ENCODE assay signal across 1 cellular context in the genomic region with DNA sequence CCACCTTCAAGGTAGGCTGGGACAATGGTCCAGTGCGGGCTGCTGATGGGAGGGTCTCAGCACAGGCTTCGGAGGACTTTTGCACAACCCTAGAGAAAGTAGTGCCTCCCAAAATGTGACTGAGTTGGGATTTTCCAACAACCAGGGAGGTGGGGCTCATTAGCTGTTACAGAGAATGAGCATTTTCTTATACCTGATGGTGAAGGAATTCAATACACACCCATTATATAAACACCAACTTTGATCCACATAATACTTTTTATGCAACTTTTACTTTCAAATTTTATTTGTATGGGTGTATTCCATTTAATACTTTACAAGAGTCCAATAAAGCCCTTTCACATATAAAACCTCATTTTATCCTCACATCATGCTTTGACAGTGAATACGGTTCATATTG.
TF ChIP-seq lines count a peak whose summit lies in the region.

No MANE protein-coding gene starts in this region.

TF ChIP-seq in GM23338, 12 proteins besides CTCF, POLR2A, EP300 and RAD21 (continued from another document):
- TF ChIP-seq, protein P1, sequence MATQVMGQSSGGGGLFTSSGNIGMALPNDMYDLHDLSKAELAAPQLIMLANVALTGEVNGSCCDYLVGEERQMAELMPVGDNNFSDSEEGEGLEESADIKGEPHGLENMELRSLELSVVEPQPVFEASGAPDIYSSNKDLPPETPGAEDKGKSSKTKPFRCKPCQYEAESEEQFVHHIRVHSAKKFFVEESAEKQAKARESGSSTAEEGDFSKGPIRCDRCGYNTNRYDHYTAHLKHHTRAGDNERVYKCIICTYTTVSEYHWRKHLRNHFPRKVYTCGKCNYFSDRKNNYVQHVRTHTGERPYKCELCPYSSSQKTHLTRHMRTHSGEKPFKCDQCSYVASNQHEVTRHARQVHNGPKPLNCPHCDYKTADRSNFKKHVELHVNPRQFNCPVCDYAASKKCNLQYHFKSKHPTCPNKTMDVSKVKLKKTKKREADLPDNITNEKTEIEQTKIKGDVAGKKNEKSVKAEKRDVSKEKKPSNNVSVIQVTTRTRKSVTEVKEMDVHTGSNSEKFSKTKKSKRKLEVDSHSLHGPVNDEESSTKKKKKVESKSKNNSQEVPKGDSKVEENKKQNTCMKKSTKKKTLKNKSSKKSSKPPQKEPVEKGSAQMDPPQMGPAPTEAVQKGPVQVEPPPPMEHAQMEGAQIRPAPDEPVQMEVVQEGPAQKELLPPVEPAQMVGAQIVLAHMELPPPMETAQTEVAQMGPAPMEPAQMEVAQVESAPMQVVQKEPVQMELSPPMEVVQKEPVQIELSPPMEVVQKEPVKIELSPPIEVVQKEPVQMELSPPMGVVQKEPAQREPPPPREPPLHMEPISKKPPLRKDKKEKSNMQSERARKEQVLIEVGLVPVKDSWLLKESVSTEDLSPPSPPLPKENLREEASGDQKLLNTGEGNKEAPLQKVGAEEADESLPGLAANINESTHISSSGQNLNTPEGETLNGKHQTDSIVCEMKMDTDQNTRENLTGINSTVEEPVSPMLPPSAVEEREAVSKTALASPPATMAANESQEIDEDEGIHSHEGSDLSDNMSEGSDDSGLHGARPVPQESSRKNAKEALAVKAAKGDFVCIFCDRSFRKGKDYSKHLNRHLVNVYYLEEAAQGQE (IDR thresholded peaks at IDR 0.05; ENCODE audit: unreplicated experiment): no peak
- TF ChIP-seq POLR2AphosphoS5 (IDR thresholded peaks at IDR 0.05; ENCODE audit: low read depth): no peak
- TF ChIP-seq NANOG (IDR thresholded peaks at IDR 0.05; ENCODE audit: borderline replicate concordance): no peak
- TF ChIP-seq STAT1 (IDR thresholded peaks at IDR 0.05; ENCODE audit: unreplicated experiment): no peak
- no peak for TF ChIP-seq ZNF331 (CRISPR knock-in tag; IDR thresholded peaks at IDR 0.05; ENCODE audit: low read depth)
- no peak for TF ChIP-seq EZH2phosphoT487 (IDR thresholded peaks at IDR 0.05; ENCODE audit: unreplicated experiment)
- TF ChIP-seq, protein P2, sequence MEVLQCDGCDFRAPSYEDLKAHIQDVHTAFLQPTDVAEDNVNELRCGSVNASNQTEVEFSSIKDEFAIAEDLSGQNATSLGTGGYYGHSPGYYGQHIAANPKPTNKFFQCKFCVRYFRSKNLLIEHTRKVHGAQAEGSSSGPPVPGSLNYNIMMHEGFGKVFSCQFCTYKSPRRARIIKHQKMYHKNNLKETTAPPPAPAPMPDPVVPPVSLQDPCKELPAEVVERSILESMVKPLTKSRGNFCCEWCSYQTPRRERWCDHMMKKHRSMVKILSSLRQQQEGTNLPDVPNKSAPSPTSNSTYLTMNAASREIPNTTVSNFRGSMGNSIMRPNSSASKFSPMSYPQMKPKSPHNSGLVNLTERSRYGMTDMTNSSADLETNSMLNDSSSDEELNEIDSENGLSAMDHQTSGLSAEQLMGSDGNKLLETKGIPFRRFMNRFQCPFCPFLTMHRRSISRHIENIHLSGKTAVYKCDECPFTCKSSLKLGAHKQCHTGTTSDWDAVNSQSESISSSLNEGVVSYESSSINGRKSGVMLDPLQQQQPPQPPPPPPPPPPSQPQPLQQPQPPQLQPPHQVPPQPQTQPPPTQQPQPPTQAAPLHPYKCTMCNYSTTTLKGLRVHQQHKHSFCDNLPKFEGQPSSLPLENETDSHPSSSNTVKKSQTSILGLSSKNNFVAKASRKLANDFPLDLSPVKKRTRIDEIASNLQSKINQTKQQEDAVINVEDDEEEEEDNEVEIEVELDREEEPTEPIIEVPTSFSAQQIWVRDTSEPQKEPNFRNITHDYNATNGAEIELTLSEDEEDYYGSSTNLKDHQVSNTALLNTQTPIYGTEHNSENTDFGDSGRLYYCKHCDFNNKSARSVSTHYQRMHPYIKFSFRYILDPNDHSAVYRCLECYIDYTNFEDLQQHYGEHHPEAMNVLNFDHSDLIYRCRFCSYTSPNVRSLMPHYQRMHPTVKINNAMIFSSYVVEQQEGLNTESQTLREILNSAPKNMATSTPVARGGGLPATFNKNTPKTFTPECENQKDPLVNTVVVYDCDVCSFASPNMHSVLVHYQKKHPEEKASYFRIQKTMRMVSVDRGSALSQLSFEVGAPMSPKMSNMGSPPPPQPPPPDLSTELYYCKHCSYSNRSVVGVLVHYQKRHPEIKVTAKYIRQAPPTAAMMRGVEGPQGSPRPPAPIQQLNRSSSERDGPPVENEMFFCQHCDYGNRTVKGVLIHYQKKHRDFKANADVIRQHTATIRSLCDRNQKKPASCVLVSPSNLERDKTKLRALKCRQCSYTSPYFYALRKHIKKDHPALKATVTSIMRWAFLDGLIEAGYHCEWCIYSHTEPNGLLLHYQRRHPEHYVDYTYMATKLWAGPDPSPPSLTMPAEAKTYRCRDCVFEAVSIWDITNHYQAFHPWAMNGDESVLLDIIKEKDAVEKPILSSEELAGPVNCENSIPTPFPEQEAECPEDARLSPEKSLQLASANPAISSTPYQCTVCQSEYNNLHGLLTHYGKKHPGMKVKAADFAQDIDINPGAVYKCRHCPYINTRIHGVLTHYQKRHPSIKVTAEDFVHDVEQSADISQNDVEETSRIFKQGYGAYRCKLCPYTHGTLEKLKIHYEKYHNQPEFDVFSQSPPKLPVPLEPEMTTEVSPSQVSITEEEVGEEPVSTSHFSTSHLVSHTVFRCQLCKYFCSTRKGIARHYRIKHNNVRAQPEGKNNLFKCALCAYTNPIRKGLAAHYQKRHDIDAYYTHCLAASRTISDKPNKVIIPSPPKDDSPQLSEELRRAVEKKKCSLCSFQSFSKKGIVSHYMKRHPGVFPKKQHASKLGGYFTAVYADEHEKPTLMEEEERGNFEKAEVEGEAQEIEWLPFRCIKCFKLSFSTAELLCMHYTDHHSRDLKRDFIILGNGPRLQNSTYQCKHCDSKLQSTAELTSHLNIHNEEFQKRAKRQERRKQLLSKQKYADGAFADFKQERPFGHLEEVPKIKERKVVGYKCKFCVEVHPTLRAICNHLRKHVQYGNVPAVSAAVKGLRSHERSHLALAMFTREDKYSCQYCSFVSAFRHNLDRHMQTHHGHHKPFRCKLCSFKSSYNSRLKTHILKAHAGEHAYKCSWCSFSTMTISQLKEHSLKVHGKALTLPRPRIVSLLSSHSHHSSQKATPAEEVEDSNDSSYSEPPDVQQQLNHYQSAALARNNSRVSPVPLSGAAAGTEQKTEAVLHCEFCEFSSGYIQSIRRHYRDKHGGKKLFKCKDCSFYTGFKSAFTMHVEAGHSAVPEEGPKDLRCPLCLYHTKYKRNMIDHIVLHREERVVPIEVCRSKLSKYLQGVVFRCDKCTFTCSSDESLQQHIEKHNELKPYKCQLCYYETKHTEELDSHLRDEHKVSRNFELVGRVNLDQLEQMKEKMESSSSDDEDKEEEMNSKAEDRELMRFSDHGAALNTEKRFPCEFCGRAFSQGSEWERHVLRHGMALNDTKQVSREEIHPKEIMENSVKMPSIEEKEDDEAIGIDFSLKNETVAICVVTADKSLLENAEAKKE (CRISPR knock-in tag; IDR thresholded peaks at IDR 0.05): no peak
- no peak for TF ChIP-seq ZNF114 (CRISPR knock-in tag; IDR thresholded peaks at IDR 0.05)
- no peak for TF ChIP-seq JUNB (IDR thresholded peaks at IDR 0.05; ENCODE audit: unreplicated experiment)
